Comparison of ENCODE assay signal across 14 cellular contexts in the genomic region with DNA sequence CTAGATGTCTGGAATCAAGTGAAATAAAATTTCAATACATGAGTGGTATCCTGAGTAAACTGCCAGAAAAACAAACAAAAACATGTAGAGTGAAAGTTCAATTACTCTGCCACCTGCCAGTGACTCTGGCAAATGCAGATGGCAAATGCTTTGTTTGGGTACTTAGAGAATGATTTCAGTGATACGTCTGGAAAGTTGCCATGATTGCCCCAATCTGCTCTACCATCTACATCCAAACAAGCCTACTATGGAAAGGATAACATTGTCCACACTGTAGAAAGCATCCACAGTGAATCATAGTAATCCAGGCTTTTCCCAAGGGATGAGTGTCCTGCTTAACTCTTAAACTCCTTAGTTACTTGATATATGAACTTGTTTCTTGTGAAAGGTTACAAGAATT. TPM values are rescaled to one million over a fixed set of nuclear protein-coding genes. Genes with fewer than 3 reads are reported as not detected.
DNase-seq lines count a peak whose midpoint lies in the region; ATAC-seq, FAIRE-seq and TF ChIP-seq lines count a peak whose summit lies in the region.
"Had no signal": no experiment of that assay in that cellular context is flagged by ENCODE, and none has a peak within 500 bp of the region (broad histone marks: within the 10 kb centered on the region; RNA-seq: fewer than 3 reads in every experiment).

No MANE protein-coding gene starts in this region.

- H3K9me3 ChIP-seq in CD8-positive, alpha-beta T cell (ENCODE audit: low read length): no peaks in the 10 kb centered on the region
- H3K9me3 ChIP-seq in kidney (ENCODE audit: control insufficient read depth in 1 of 2, low read length in 2 of 2): no peaks in the 10 kb centered on the region

- no peak overlapping the region for H3K27ac Mint-ChIP-seq in CD8-positive, alpha-beta T cell
- H3K27ac Mint-ChIP-seq: activated T-helper 17 cell treated with anti-CD3 and anti-CD28 coated beads, Interleukin-2, amount 50 U/mL, for 72 hours; CD4-positive, alpha-beta T cell; nephron had no signal

- H3K36me3 Mint-ChIP-seq in CD8-positive, alpha-beta T cell: no peaks in the 10 kb centered on the region

- no peak for FAIRE-seq in D721Med (lab: Jason Lieb, UNC)
- no peak for FAIRE-seq in kidney (lab: Jason Lieb, UNC)

- peaks cover 9% of the 10 kb centered on the region for H3K4me1 Mint-ChIP-seq in CD8-positive, alpha-beta T cell (ENCODE audit: low read depth)

- TF ChIP-seq CTCF in D721Med (IDR thresholded peaks at IDR 0.05; ENCODE audit: insufficient read depth, missing control alignments) (peak; percentile 4), LNCAP (IDR thresholded peaks at IDR 0.05) (peak; percentile 38; the same call in 1 of the 2 replicates), fibroblast of mammary gland (conservative IDR thresholded peaks at IDR 0.05; ENCODE audit: control insufficient read depth, insufficient read depth, low read depth, low read length) (no peak), kidney (IDR thresholded peaks at IDR 0.05; ENCODE audit: borderline replicate concordance, extremely low read depth, insufficient read depth) (no peak)
- no peak for TF ChIP-seq CTCF in CD8-positive, alpha-beta T cell (IDR thresholded peaks at IDR 0.05)

- H3K9me3 Mint-ChIP-seq in CD8-positive, alpha-beta T cell: no peaks in the 10 kb centered on the region
- H3K9me3 Mint-ChIP-seq: activated T-helper 17 cell treated with anti-CD3 and anti-CD28 coated beads, Interleukin-2, amount 50 U/mL, for 72 hours; CD4-positive, alpha-beta T cell; nephron had no signal

- H3K27me3 ChIP-seq in CD8-positive, alpha-beta T cell (ENCODE audit: insufficient read depth, low read length): no peaks in the 10 kb centered on the region

- POLR2A ChIA-PET in CD8-positive, alpha-beta T cell (lab: Charles Lee): no interaction called here

- H3K4me3 ChIP-seq in fibroblast of mammary gland (ENCODE audit: control insufficient read depth, low read depth, low read length) (no peak overlapping the region), kidney (ENCODE audit: low read length in 2 of 2) (no peak overlapping the region)
- H3K4me3 ChIP-seq in CD8-positive, alpha-beta T cell (ENCODE audit: low read depth, low read length): no peak overlapping the region

- H3K9ac ChIP-seq in kidney (ENCODE audit: low read length in 2 of 2): no peak overlapping the region

- no peak overlapping the region for H3K27ac ChIP-seq in CD8-positive, alpha-beta T cell (ENCODE audit: low read depth, low read length)
- H3K27ac ChIP-seq in kidney (ENCODE audit: low read depth in 2 of 2, low read length in 2 of 2): no peak overlapping the region

- no peak overlapping the region for H3K4me3 Mint-ChIP-seq in CD8-positive, alpha-beta T cell
- H3K4me3 Mint-ChIP-seq: activated T-helper 17 cell treated with anti-CD3 and anti-CD28 coated beads, Interleukin-2, amount 50 U/mL, for 72 hours; CD4-positive, alpha-beta T cell had no signal

- H3K4me1 ChIP-seq in CD8-positive, alpha-beta T cell (ENCODE audit: insufficient read depth, low read length): peaks cover 4% of the 10 kb centered on the region
- H3K4me1 ChIP-seq in kidney (ENCODE audit: control insufficient read depth in 1 of 2, insufficient read depth in 1 of 2, low read depth in 1 of 2, low read length in 2 of 2): no peaks in the 10 kb centered on the region

- DNase-seq in D721Med (ENCODE audit: insufficient read length, low spot score) (no peak), NCI-H82 treated with DMSO at 0.1 percent for 48 hours (lab: John Stamatoyannopoulos, UW; ENCODE audit: unreplicated experiment) (peak; percentile 18), fibroblast of mammary gland (ENCODE audit: low read depth) (peak; percentile 71), kidney (no peak)
- no peak for DNase-seq in CD8-positive, alpha-beta T cell
- DNase-seq: CD4-positive, alpha-beta T cell; GOT3; stimulated activated CD4-positive, alpha-beta T cell treated with anti-CD3 and anti-CD28 coated beads, Interleukin-2, amount 100 ng/mL, for 48 hours had no signal

- H3K36me3 ChIP-seq in CD8-positive, alpha-beta T cell (ENCODE audit: insufficient read depth, low read length): no peaks in the 10 kb centered on the region
- no peaks in the 10 kb centered on the region for H3K36me3 ChIP-seq in kidney (ENCODE audit: control insufficient read depth in 1 of 2, insufficient read depth in 2 of 2, low read length in 2 of 2)

- intact Hi-C loops in CD8-positive, alpha-beta T cell (cut with DNase I, micrococcal nuclease): loop anchor here (5.0 to 10.0 kb wide), 3 partner anchors 1113 to 1250 kb away; a partner anchor contains a TSS
- intact Hi-C loops in kidney (cut with DNase I): no loop called here

- CTCF ChIA-PET in CD8-positive, alpha-beta T cell (lab: Charles Lee): no interaction called here

- no peak for ATAC-seq in CD8-positive, alpha-beta T cell
- ATAC-seq in GM19463 (IDR thresholded peaks at IDR 0.05; ENCODE audit: unreplicated experiment) (no peak), HG03457 (IDR thresholded peaks at IDR 0.05; ENCODE audit: unreplicated experiment) (no peak)
- ATAC-seq: activated T-helper 17 cell treated with anti-CD3 and anti-CD28 coated beads, Interleukin-2, amount 50 U/mL, for 72 hours had no signal

- H3K27me3 Mint-ChIP-seq in CD8-positive, alpha-beta T cell (ENCODE audit: low read depth): peaks cover 36% of the 10 kb centered on the region

RNA-seq across cellular contexts. Expression of a gene that starts 3.4 kb away (rescaled TPM):
- not detected for total RNA-seq in CD8-positive, alpha-beta T cell
- total RNA-seq in kidney: 1.2 TPM
- 0.82 TPM for polyA plus RNA-seq in kidney (ENCODE audit: insufficient read depth, low read depth, low replicate concordance)
- total RNA-seq: activated T-helper 17 cell treated with anti-CD3 and anti-CD28 coated beads, Interleukin-2, amount 50 U/mL, for 72 hours; CD4-positive, alpha-beta T cell; dermis microvascular lymphatic vessel endothelial cell had no signal

Comparison
In these comparisons a context has a peak if more than half of its experiments do, and no peak if none do; other contexts are left out.
1. DNase-seq: peak in NCI-H82 treated with DMSO at 0.1 percent for 48 hours (single experiment) and fibroblast of mammary gland (single experiment); none in D721Med (single experiment), CD8-positive, alpha-beta T cell (0 of 7) and kidney (single experiment).
2. CTCF ChIP-seq: peak in D721Med (single experiment) and LNCAP (single experiment); none in fibroblast of mammary gland (single experiment), CD8-positive, alpha-beta T cell (single experiment) and kidney (single experiment).